In the genomic region with DNA sequence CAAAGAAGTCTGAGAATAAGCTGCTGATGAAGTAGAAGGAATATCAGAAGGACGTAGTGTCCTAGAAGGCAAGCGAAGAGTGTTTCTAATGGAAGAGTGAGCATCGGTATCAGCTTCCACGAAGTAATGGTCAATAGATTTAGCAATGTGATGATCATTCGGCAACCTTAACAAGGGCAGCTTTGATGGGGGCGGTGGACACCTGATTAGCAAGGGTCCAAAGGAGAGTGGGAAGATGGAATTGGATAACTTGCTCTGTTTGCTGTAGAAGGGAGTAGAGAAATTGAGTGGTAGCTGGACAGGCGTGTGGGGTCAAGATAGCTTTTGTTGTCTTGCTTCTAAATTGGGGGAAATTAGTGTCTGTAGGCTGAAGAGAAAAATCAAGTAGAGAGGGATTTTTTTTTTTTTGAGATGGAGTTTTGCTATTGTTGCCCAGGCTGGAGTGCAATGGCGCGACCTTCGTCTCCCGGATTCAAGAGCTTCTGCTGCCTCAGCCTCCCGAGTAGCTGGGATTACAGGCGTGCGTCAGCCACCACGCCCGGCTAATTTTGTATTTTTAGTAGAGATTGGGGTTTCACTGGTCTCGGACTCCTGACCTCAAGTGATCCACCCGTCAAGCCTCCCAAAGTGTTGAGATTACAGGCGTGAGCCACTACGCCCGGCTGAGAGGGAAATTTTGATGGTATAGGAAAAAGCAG, we compare ENCODE assay signal across 7 cellular contexts. TPM values are rescaled to one million over a fixed set of nuclear protein-coding genes. Genes with fewer than 3 reads are reported as not detected.
DNase-seq lines count a peak whose midpoint lies in the region; ATAC-seq and TF ChIP-seq lines count a peak whose summit lies in the region.
"Had no signal": no experiment of that assay in that cellular context is flagged by ENCODE, and none has a peak within 500 bp of the region (broad histone marks: within the 10 kb centered on the region; RNA-seq: fewer than 3 reads in every experiment).

No MANE protein-coding gene starts in this region.

- H3K27me3 Mint-ChIP-seq in activated T-helper 2 cell treated with anti-CD3 and anti-CD28 coated beads, Interferon-gamma antibody, Interleukin-2, Interleukin-4, amounts not matched to agents 10 μg/mL and 5 μg/mL and 100 μg/mL, durations not matched to agents 14 hours and 24 hours and 36 hours (ENCODE audit: low read depth), result peaks cover 5% of the 10 kb centered on the region

- H3K27me3 ChIP-seq in esophagus squamous epithelium (no peaks in the 10 kb centered on the region), thoracic aorta (replicated peaks; ENCODE audit: insufficient read depth) (no peaks in the 10 kb centered on the region)

- intact Hi-C loops in esophagus squamous epithelium (cut with DNase I), result no loop called here
- intact Hi-C loops in activated T-helper 2 cell treated with anti-CD3 and anti-CD28 coated beads, Interferon-gamma antibody, Interleukin-2, Interleukin-4, amounts not matched to agents 10 μg/mL and 5 μg/mL and 100 μg/mL, durations not matched to agents 14 hours and 24 hours and 36 hours (cut with micrococcal nuclease), result loop anchor here (1.0 kb wide), 2 partner anchors 11 to 158 kb away; partner anchors contain the start of gene SLC25A35

- peaks cover 7 to 53% (median 23%) of the 10 kb centered on the region in 3 donors for H3K4me1 ChIP-seq in esophagus squamous epithelium
- H3K4me1 ChIP-seq in thoracic aorta (ENCODE audit: control insufficient read depth in 1 of 2, low read depth in 2 of 2), result peaks cover 5 to 34% of the 10 kb centered on the region in 2 donors

- H3K9me3 Mint-ChIP-seq in activated T-helper 2 cell treated with anti-CD3 and anti-CD28 coated beads, Interferon-gamma antibody, Interleukin-2, Interleukin-4, amounts not matched to agents 10 μg/mL and 5 μg/mL and 100 μg/mL, durations not matched to agents 14 hours and 24 hours and 36 hours, result no peaks in the 10 kb centered on the region

- no peak for ATAC-seq in thoracic aorta (ENCODE audit: insufficient number of reproducible peaks, low FRiP score, low read depth)

- no peak for TF ChIP-seq POLR2A in esophagus squamous epithelium (IDR thresholded peaks at IDR 0.05)

- peaks cover 29 to 34% (median 33%) of the 10 kb centered on the region in 3 donors for H3K36me3 ChIP-seq in esophagus squamous epithelium
- peaks cover 35% of the 10 kb centered on the region for H3K36me3 ChIP-seq in thoracic aorta

- H3K9me3 ChIP-seq in esophagus squamous epithelium (no peaks in the 10 kb centered on the region), thoracic aorta (no peaks in the 10 kb centered on the region)

- H3K36me3 Mint-ChIP-seq in activated T-helper 2 cell treated with anti-CD3 and anti-CD28 coated beads, Interferon-gamma antibody, Interleukin-2, Interleukin-4, amounts not matched to agents 10 μg/mL and 5 μg/mL and 100 μg/mL, durations not matched to agents 14 hours and 24 hours and 36 hours (ENCODE audit: low read depth), result peaks cover 14% of the 10 kb centered on the region

- H3K4me3 Mint-ChIP-seq in activated T-helper 2 cell treated with anti-CD3 and anti-CD28 coated beads, Interferon-gamma antibody, Interleukin-2, Interleukin-4, amounts not matched to agents 10 μg/mL and 5 μg/mL and 100 μg/mL, durations not matched to agents 14 hours and 24 hours and 36 hours (ENCODE audit: low read depth), result no peak overlapping the region

- WGBS in esophagus squamous epithelium, 2 donors, result 27 to 40% methylated on average over 19 to 21 of the region's 21 CpGs

- H3K27ac ChIP-seq in esophagus squamous epithelium (peak overlapping the region; percentile 68 to 94 (median 93)), thoracic aorta (peak overlapping the region; percentile 66 to 69)

- DNase-seq in DMS79 treated with DMSO at 0.1 percent for 48 hours (lab: John Stamatoyannopoulos, UW), result peak; percentile 19
- DNase-seq in DMS79 (lab: John Stamatoyannopoulos, UW), result no peak
- DNase-seq in esophagus squamous epithelium (lab: John Stamatoyannopoulos, UW), result no peak
- no peak for DNase-seq in thoracic aorta (ENCODE audit: low spot score)
- no peak for DNase-seq in activated T-helper 2 cell treated with anti-CD3 and anti-CD28 coated beads, Interferon-gamma antibody, Interleukin-2, Interleukin-4, amounts not matched to agents 10 μg/mL and 5 μg/mL and 100 μg/mL, durations not matched to agents 14 hours and 24 hours and 36 hours (ENCODE audit: low spot score)
- no peak for DNase-seq in cerebellum (ENCODE audit: low spot score)

- peaks cover 2% of the 10 kb centered on the region for H3K4me1 Mint-ChIP-seq in activated T-helper 2 cell treated with anti-CD3 and anti-CD28 coated beads, Interferon-gamma antibody, Interleukin-2, Interleukin-4, amounts not matched to agents 10 μg/mL and 5 μg/mL and 100 μg/mL, durations not matched to agents 14 hours and 24 hours and 36 hours (ENCODE audit: low read depth)

- no peak overlapping the region for H3K27ac Mint-ChIP-seq in activated T-helper 2 cell treated with anti-CD3 and anti-CD28 coated beads, Interferon-gamma antibody, Interleukin-2, Interleukin-4, amounts not matched to agents 10 μg/mL and 5 μg/mL and 100 μg/mL, durations not matched to agents 14 hours and 24 hours and 36 hours

- TF ChIP-seq CTCF in esophagus squamous epithelium (IDR thresholded peaks at IDR 0.05) (no peak), thoracic aorta (IDR thresholded peaks at IDR 0.05) (no peak)

- peak overlapping the region in 3 of 4 donors; percentile 2 to 56 (median 35) for H3K4me3 ChIP-seq in esophagus squamous epithelium
- H3K4me3 ChIP-seq in thoracic aorta, result peak overlapping the region; percentile 49

RNA-seq across cellular contexts. Expression of gene HES7, which starts 13.9 kb away (rescaled TPM):
- total RNA-seq in esophagus squamous epithelium, result not detected
- not detected for total RNA-seq in thoracic aorta
- total RNA-seq in activated T-helper 2 cell treated with anti-CD3 and anti-CD28 coated beads, Interferon-gamma antibody, Interleukin-2, Interleukin-4, amounts not matched to agents 10 μg/mL and 5 μg/mL and 100 μg/mL, durations not matched to agents 14 hours and 24 hours and 36 hours, result 2.4 and 3.1 TPM in 2 replicates
- total RNA-seq in cerebellum, result 0.73 TPM
- total RNA-seq: A172 had no signal

RNA-seq across cellular contexts. Expression of gene PER1, which starts 14.4 kb away (rescaled TPM):
- 10 to 100 TPM; 33.6 to 95.0 (median 56.3) TPM for total RNA-seq in esophagus squamous epithelium
- 100 to 1,000 TPM; 175 to 292 TPM for total RNA-seq in thoracic aorta
- total RNA-seq in activated T-helper 2 cell treated with anti-CD3 and anti-CD28 coated beads, Interferon-gamma antibody, Interleukin-2, Interleukin-4, amounts not matched to agents 10 μg/mL and 5 μg/mL and 100 μg/mL, durations not matched to agents 14 hours and 24 hours and 36 hours, result 41.8 and 43.2 TPM in 2 replicates
- 7.7 TPM for total RNA-seq in cerebellum

RNA-seq across cellular contexts. Expression of gene ALOXE3, which starts 19.5 kb away (rescaled TPM):
- total RNA-seq in esophagus squamous epithelium (1 to 10 TPM in 2 of 4 donors, under 1 TPM in 1, not detected in 1; 0.30 to 8.8 (median 2.2) TPM), thoracic aorta (not detected), cerebellum (0.45 TPM)
- not detected in 2 replicates for total RNA-seq in activated T-helper 2 cell treated with anti-CD3 and anti-CD28 coated beads, Interferon-gamma antibody, Interleukin-2, Interleukin-4, amounts not matched to agents 10 μg/mL and 5 μg/mL and 100 μg/mL, durations not matched to agents 14 hours and 24 hours and 36 hours
- total RNA-seq: A172 had no signal

RNA-seq across cellular contexts. Expression of gene VAMP2, which starts 25.0 kb away (rescaled TPM):
- total RNA-seq in esophagus squamous epithelium, result 10 to 100 TPM in 3 of 4 donors, 1 to 10 TPM in 1; 6.2 to 20.4 (median 12.0) TPM
- total RNA-seq in thoracic aorta, result 10 to 100 TPM; 36.0 to 50.3 TPM
- total RNA-seq in activated T-helper 2 cell treated with anti-CD3 and anti-CD28 coated beads, Interferon-gamma antibody, Interleukin-2, Interleukin-4, amounts not matched to agents 10 μg/mL and 5 μg/mL and 100 μg/mL, durations not matched to agents 14 hours and 24 hours and 36 hours, result 44.6 and 44.7 TPM in 2 replicates
- total RNA-seq in cerebellum, result 29.9 TPM

RNA-seq across cellular contexts. Expression of gene TMEM107, which starts 38.4 kb away (rescaled TPM):
- total RNA-seq in esophagus squamous epithelium (10 to 100 TPM; 12.7 to 21.7 (median 15.5) TPM), thoracic aorta (10 to 100 TPM in 1 of 2 donors, 1 to 10 TPM in 1; 8.4 to 32.1 TPM), cerebellum (28.3 TPM)
- 18.7 and 25.0 TPM in 2 replicates for total RNA-seq in activated T-helper 2 cell treated with anti-CD3 and anti-CD28 coated beads, Interferon-gamma antibody, Interleukin-2, Interleukin-4, amounts not matched to agents 10 μg/mL and 5 μg/mL and 100 μg/mL, durations not matched to agents 14 hours and 24 hours and 36 hours
